1 cellular context compared by ENCODE assay signal in genomic region chr22:29971607-29972006, GRCh38.
TF ChIP-seq lines count a peak whose summit lies in the region.

No MANE protein-coding gene starts in this region.

TF ChIP-seq in HEK293, 187 proteins besides CTCF, POLR2A, EP300 and RAD21 (continued from another document):
- TF ChIP-seq PRDM2 (tag by site-specific recombination; IDR thresholded peaks at IDR 0.05; ENCODE audit: borderline replicate concordance) (no peak), BCL11A (tag by site-specific recombination; IDR thresholded peaks at IDR 0.05; ENCODE audit: low read depth) (no peak), ZNF23 (tag by site-specific recombination; IDR thresholded peaks at IDR 0.05; ENCODE audit: borderline replicate concordance) (no peak), ZNF311 (tag by site-specific recombination; IDR thresholded peaks at IDR 0.05; ENCODE audit: borderline replicate concordance) (no peak), IKZF3 (tag by site-specific recombination; IDR thresholded peaks at IDR 0.05) (no peak), ZNF585B (tag by site-specific recombination; IDR thresholded peaks at IDR 0.05) (no peak), ZBTB21 (tag by site-specific recombination; IDR thresholded peaks at IDR 0.05) (no peak), ZNF157 (tag by site-specific recombination; IDR thresholded peaks at IDR 0.05) (no peak), ZNF121 (tag by site-specific recombination; IDR thresholded peaks at IDR 0.05) (peak; percentile 64), ZNF639 (tag by site-specific recombination; IDR thresholded peaks at IDR 0.05) (no peak), GLI4 (tag by site-specific recombination; IDR thresholded peaks at IDR 0.05) (no peak), ZNF223 (tag by site-specific recombination; IDR thresholded peaks at IDR 0.05) (no peak), KLF7 (tag by site-specific recombination; IDR thresholded peaks at IDR 0.05; ENCODE audit: borderline replicate concordance) (no peak), SP3 (tag by site-specific recombination; IDR thresholded peaks at IDR 0.05) (no peak), ZNF610 (tag by site-specific recombination; IDR thresholded peaks at IDR 0.05; ENCODE audit: borderline replicate concordance) (no peak), ZNF600 (tag by site-specific recombination; IDR thresholded peaks at IDR 0.05) (no peak), ZNF843 (tag by site-specific recombination; IDR thresholded peaks at IDR 0.05) (no peak), OVOL3 (tag by site-specific recombination; IDR thresholded peaks at IDR 0.05) (no peak), PRDM6 (tag by site-specific recombination; IDR thresholded peaks at IDR 0.05) (peak; percentile 52; the same call in 1 of the 2 replicates), ZFP69B (tag by site-specific recombination; IDR thresholded peaks at IDR 0.05) (peak; percentile 85), ZNF548 (tag by site-specific recombination; IDR thresholded peaks at IDR 0.05) (no peak), SCRT1 (tag by site-specific recombination; IDR thresholded peaks at IDR 0.05; ENCODE audit: borderline replicate concordance) (peak; percentile 28; the same call in 1 of the 2 replicates), ZNF747 (tag by site-specific recombination; IDR thresholded peaks at IDR 0.05) (no peak), MEIS1 (CRISPR knock-in tag; IDR thresholded peaks at IDR 0.05; ENCODE audit: borderline replicate concordance) (no peak), ZNF621 (tag by site-specific recombination; IDR thresholded peaks at IDR 0.05) (no peak), ZNF768 (tag by site-specific recombination; IDR thresholded peaks at IDR 0.05) (no peak), ZNF544 (tag by site-specific recombination; IDR thresholded peaks at IDR 0.05) (no peak), ZBTB6 (tag by site-specific recombination; IDR thresholded peaks at IDR 0.05) (peak; percentile 73), YY1 (tag by site-specific recombination; IDR thresholded peaks at IDR 0.05) (no peak), ZNF596 (tag by site-specific recombination; IDR thresholded peaks at IDR 0.05) (no peak), ZNF792 (tag by site-specific recombination; IDR thresholded peaks at IDR 0.05) (no peak), ZNF704 (tag by site-specific recombination; IDR thresholded peaks at IDR 0.05) (no peak), ZNF692 (tag by site-specific recombination; IDR thresholded peaks at IDR 0.05) (peak; percentile 79; the same call in 1 of the 2 replicates), ZNF549 (tag by site-specific recombination; IDR thresholded peaks at IDR 0.05) (no peak), ZNF518A (tag by site-specific recombination; conservative IDR thresholded peaks at IDR 0.05; ENCODE audit: low read depth) (no peak), TCF7L2 (IDR thresholded peaks at IDR 0.05; ENCODE audit: borderline replicate concordance, low read depth, low read length) (no peak)
